ENCODE assay signal across 28 cellular contexts in the genomic region with DNA sequence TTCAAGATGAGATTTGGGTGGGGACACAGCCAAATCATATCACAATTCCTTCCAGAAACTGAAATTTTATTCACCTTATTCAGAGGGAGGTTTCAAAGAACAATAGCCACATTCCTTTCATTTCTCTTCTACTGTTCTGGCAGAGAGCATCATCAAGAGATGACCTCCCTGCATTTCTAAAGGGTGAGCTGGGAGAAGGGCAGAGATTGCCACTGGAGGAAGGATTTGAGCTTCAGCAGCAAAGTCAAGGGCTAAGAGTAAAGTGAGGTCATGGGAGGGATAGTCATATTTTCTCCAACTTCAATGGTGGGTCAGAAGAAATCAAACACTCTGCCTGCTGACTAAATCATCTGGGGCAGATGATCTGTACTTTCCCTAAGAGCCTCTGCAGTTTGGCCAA.
DNase-seq lines count a peak whose midpoint lies in the region; ATAC-seq and TF ChIP-seq lines count a peak whose summit lies in the region.
"Had no signal": no experiment of that assay in that cellular context is flagged by ENCODE, and none has a peak within 500 bp of the region (broad histone marks: within the 10 kb centered on the region; RNA-seq: fewer than 3 reads in every experiment).

No MANE protein-coding gene starts in this region.

- H3K36me3 ChIP-seq in GM23338 (ENCODE audit: insufficient read depth), result no peaks in the 10 kb centered on the region
- H3K36me3 ChIP-seq: HAP-1, heart right ventricle, lower lobe of right lung, sigmoid colon, transverse colon had no signal

- H3F3A ChIP-seq in GM23338 (replicated peaks; ENCODE audit: low read depth), result no peaks in the 10 kb centered on the region

- H3K9me2 ChIP-seq in GM23338 (ENCODE audit: insufficient read depth), result peaks cover 3% of the 10 kb centered on the region; the same call in 1 of the 2 replicates

- H3K27me3 Mint-ChIP-seq in GM23338 (ENCODE audit: insufficient read depth, low read depth, poor library complexity), result peaks cover 2% of the 10 kb centered on the region
- H3K27me3 Mint-ChIP-seq: activated CD4-positive, alpha-beta T cell treated with anti-CD3 and anti-CD28 coated beads, Interleukin-2, amount 10 ng/mL, durations not matched to agents 24 days and 14 days had no signal

- no peak for TF ChIP-seq CTCF in GM23338 (conservative IDR thresholded peaks at IDR 0.05; ENCODE audit: low read depth in 2 of 2)

- H3K27ac ChIP-seq in GM23338 (ENCODE audit: low read depth), result no peak overlapping the region
- H3K27ac ChIP-seq: heart right ventricle, lower lobe of right lung, psoas muscle, sigmoid colon, transverse colon had no signal

- H3K4me1 ChIP-seq in GM23338 (ENCODE audit: insufficient read depth), result no peaks in the 10 kb centered on the region
- H3K4me1 ChIP-seq: HAP-1, lower lobe of right lung, psoas muscle, transverse colon had no signal

- peaks cover 8% of the 10 kb centered on the region; the same call in 2 of the 3 replicates for H3K4me1 Mint-ChIP-seq in GM23338
- H3K4me1 Mint-ChIP-seq: activated CD4-positive, alpha-beta T cell treated with anti-CD3 and anti-CD28 coated beads, Interleukin-2, amount 10 ng/mL, durations not matched to agents 24 days and 14 days; CD14-positive monocyte; natural killer cell had no signal

- ATAC-seq in GM23338, result no peak
- no peak for ATAC-seq in GM18907 (IDR thresholded peaks at IDR 0.05; ENCODE audit: unreplicated experiment)
- ATAC-seq: activated naive CD4-positive, alpha-beta T cell treated with anti-CD3 and anti-CD28 coated beads, Interleukin-2, amount 50 U/mL, for 72 hours; heart right ventricle; lower lobe of right lung; natural killer cell; Panc1; psoas muscle had no signal

- H3K4me3 ChIP-seq in GM23338, result no peak overlapping the region
- H3K4me3 ChIP-seq: HAP-1, heart right ventricle, lower lobe of right lung, psoas muscle, sigmoid colon, transverse colon had no signal

- no peaks in the 10 kb centered on the region for H3K9me3 Mint-ChIP-seq in GM23338
- H3K9me3 Mint-ChIP-seq: activated CD4-positive, alpha-beta T cell treated with anti-CD3 and anti-CD28 coated beads, Interleukin-2, amount 10 ng/mL, durations not matched to agents 24 days and 14 days had no signal

- H4K20me1 ChIP-seq in GM23338 (replicated peaks; ENCODE audit: insufficient read depth), result no peaks in the 10 kb centered on the region

- no peak overlapping the region for H2AFZ ChIP-seq in GM23338

- no peaks in the 10 kb centered on the region for H3K79me2 ChIP-seq in GM23338 (replicated peaks; ENCODE audit: insufficient read depth)

- H3K27ac Mint-ChIP-seq in GM23338, result peak overlapping the region; percentile 23; the same call in 1 of the 2 replicates
- H3K27ac Mint-ChIP-seq: activated CD4-positive, alpha-beta T cell treated with anti-CD3 and anti-CD28 coated beads, Interleukin-2, amount 10 ng/mL, durations not matched to agents 24 days and 14 days; activated naive CD4-positive, alpha-beta T cell treated with anti-CD3 and anti-CD28 coated beads, Interleukin-2, amount 50 U/mL, for 72 hours; CD14-positive monocyte; natural killer cell had no signal

- no peaks in the 10 kb centered on the region for H3K27me3 ChIP-seq in GM23338 (ENCODE audit: insufficient read depth)
- H3K27me3 ChIP-seq: sigmoid colon, transverse colon had no signal

- no peaks in the 10 kb centered on the region; the same call in 1 of the 3 replicates for H3K36me3 Mint-ChIP-seq in GM23338 (ENCODE audit: low read depth)
- H3K36me3 Mint-ChIP-seq: activated naive CD4-positive, alpha-beta T cell treated with anti-CD3 and anti-CD28 coated beads, Interleukin-2, amount 50 U/mL, for 72 hours; CD14-positive monocyte; natural killer cell had no signal

- H3K4me3 Mint-ChIP-seq in GM23338, result no peak overlapping the region
- H3K4me3 Mint-ChIP-seq: activated CD4-positive, alpha-beta T cell treated with anti-CD3 and anti-CD28 coated beads, Interleukin-2, amount 10 ng/mL, durations not matched to agents 24 days and 14 days; CD14-positive monocyte; natural killer cell had no signal

- H3K4me2 ChIP-seq in GM23338, result no peak overlapping the region

- DNase-seq in GM23338 (ENCODE audit: low spot score), result peak; percentile 11
- peak; percentile 15 for DNase-seq in astrocyte of the hippocampus (ENCODE audit: low read depth, low spot score)
- DNase-seq in iris pigment epithelial cell (ENCODE audit: low read depth), result peak; percentile 3
- no peak for DNase-seq in NCI-H1694 (lab: John Stamatoyannopoulos, UW)
- no peak for DNase-seq in stimulated activated CD4-positive, alpha-beta T cell treated with anti-CD3 and anti-CD28 coated beads, Interleukin-12 subunit alpha, Interleukin-12 subunit beta, amount 100 ng/mL, for 4 hours
- no peak for DNase-seq in NCI-H2196 treated with DMSO at 0.1 percent for 48 hours (lab: John Stamatoyannopoulos, UW; ENCODE audit: unreplicated experiment)
- DNase-seq: activated CD4-positive, alpha-beta T cell treated with anti-CD3 and anti-CD28 coated beads, Interleukin-2, amount 10 ng/mL, durations not matched to agents 24 days and 14 days; anterior cingulate cortex; DMS79; foreskin melanocyte; heart right ventricle; Kasumi-1; lower lobe of right lung; MV-4-11; natural killer cell; NCI-H1436 treated with DMSO at 0.1 percent for 48 hours; NCI-H2107; psoas muscle; SHP77; sigmoid colon; stimulated activated CD4-positive, alpha-beta T cell treated with anti-CD3 and anti-CD28 coated beads, Interleukin-4, amount 100 ng/mL, for 24 hours; T-helper 9 cell; transverse colon had no signal

TF ChIP-seq in GM23338, 12 proteins besides CTCF, POLR2A, EP300 and RAD21 (continues in another document):
- TF ChIP-seq EZH2 (IDR thresholded peaks at IDR 0.05; ENCODE audit: low read depth, unreplicated experiment) (no peak), ZNF114 (CRISPR knock-in tag; IDR thresholded peaks at IDR 0.05) (no peak)
- TF ChIP-seq, protein P1, sequence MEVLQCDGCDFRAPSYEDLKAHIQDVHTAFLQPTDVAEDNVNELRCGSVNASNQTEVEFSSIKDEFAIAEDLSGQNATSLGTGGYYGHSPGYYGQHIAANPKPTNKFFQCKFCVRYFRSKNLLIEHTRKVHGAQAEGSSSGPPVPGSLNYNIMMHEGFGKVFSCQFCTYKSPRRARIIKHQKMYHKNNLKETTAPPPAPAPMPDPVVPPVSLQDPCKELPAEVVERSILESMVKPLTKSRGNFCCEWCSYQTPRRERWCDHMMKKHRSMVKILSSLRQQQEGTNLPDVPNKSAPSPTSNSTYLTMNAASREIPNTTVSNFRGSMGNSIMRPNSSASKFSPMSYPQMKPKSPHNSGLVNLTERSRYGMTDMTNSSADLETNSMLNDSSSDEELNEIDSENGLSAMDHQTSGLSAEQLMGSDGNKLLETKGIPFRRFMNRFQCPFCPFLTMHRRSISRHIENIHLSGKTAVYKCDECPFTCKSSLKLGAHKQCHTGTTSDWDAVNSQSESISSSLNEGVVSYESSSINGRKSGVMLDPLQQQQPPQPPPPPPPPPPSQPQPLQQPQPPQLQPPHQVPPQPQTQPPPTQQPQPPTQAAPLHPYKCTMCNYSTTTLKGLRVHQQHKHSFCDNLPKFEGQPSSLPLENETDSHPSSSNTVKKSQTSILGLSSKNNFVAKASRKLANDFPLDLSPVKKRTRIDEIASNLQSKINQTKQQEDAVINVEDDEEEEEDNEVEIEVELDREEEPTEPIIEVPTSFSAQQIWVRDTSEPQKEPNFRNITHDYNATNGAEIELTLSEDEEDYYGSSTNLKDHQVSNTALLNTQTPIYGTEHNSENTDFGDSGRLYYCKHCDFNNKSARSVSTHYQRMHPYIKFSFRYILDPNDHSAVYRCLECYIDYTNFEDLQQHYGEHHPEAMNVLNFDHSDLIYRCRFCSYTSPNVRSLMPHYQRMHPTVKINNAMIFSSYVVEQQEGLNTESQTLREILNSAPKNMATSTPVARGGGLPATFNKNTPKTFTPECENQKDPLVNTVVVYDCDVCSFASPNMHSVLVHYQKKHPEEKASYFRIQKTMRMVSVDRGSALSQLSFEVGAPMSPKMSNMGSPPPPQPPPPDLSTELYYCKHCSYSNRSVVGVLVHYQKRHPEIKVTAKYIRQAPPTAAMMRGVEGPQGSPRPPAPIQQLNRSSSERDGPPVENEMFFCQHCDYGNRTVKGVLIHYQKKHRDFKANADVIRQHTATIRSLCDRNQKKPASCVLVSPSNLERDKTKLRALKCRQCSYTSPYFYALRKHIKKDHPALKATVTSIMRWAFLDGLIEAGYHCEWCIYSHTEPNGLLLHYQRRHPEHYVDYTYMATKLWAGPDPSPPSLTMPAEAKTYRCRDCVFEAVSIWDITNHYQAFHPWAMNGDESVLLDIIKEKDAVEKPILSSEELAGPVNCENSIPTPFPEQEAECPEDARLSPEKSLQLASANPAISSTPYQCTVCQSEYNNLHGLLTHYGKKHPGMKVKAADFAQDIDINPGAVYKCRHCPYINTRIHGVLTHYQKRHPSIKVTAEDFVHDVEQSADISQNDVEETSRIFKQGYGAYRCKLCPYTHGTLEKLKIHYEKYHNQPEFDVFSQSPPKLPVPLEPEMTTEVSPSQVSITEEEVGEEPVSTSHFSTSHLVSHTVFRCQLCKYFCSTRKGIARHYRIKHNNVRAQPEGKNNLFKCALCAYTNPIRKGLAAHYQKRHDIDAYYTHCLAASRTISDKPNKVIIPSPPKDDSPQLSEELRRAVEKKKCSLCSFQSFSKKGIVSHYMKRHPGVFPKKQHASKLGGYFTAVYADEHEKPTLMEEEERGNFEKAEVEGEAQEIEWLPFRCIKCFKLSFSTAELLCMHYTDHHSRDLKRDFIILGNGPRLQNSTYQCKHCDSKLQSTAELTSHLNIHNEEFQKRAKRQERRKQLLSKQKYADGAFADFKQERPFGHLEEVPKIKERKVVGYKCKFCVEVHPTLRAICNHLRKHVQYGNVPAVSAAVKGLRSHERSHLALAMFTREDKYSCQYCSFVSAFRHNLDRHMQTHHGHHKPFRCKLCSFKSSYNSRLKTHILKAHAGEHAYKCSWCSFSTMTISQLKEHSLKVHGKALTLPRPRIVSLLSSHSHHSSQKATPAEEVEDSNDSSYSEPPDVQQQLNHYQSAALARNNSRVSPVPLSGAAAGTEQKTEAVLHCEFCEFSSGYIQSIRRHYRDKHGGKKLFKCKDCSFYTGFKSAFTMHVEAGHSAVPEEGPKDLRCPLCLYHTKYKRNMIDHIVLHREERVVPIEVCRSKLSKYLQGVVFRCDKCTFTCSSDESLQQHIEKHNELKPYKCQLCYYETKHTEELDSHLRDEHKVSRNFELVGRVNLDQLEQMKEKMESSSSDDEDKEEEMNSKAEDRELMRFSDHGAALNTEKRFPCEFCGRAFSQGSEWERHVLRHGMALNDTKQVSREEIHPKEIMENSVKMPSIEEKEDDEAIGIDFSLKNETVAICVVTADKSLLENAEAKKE (CRISPR knock-in tag; IDR thresholded peaks at IDR 0.05), result no peak
- TF ChIP-seq, protein P2, sequence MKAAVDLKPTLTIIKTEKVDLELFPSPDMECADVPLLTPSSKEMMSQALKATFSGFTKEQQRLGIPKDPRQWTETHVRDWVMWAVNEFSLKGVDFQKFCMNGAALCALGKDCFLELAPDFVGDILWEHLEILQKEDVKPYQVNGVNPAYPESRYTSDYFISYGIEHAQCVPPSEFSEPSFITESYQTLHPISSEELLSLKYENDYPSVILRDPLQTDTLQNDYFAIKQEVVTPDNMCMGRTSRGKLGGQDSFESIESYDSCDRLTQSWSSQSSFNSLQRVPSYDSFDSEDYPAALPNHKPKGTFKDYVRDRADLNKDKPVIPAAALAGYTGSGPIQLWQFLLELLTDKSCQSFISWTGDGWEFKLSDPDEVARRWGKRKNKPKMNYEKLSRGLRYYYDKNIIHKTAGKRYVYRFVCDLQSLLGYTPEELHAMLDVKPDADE (IDR thresholded peaks at IDR 0.05), result no peak

Comparison
In these comparisons a context has a peak if more than half of its experiments do, and no peak if none do; other contexts are left out.
1. DNase-seq: peak in GM23338 (single experiment), astrocyte of the hippocampus (single experiment) and iris pigment epithelial cell (single experiment); none in NCI-H1694 (single experiment), stimulated activated CD4-positive, alpha-beta T cell treated with anti-CD3 and anti-CD28 coated beads, Interleukin-12 subunit alpha, Interleukin-12 subunit beta, amount 100 ng/mL, for 4 hours (single experiment) and NCI-H2196 treated with DMSO at 0.1 percent for 48 hours (single experiment).